In genomic region chr21:31918250-31918775, GRCh38 we compare ENCODE assay signal across 20 cellular contexts. TPM values are rescaled to one million over a fixed set of nuclear protein-coding genes. Genes with fewer than 3 reads are reported as not detected.
DNase-seq lines count a peak whose midpoint lies in the region; TF ChIP-seq lines count a peak whose summit lies in the region.
"Had no signal": no experiment of that assay in that cellular context is flagged by ENCODE, and none has a peak within 500 bp of the region (broad histone marks: within the 10 kb centered on the region; RNA-seq: fewer than 3 reads in every experiment).

No MANE protein-coding gene starts in this region.

- H3K4me1 Mint-ChIP-seq in glutamatergic neuron (ENCODE audit: low read depth, unreplicated experiment) (no peaks in the 10 kb centered on the region), progenitor cell of endocrine pancreas (ENCODE audit: low read depth) (peaks cover 33% of the 10 kb centered on the region)
- H3K4me1 Mint-ChIP-seq in activated T-helper 1 cell treated with anti-CD3 and anti-CD28 coated beads, Interleukin-12 subunit alpha, Interleukin-12 subunit beta, Interleukin-2, Interleukin-4 antibody, amounts not matched to agents 30 ng/mL and 10 ng/mL and 1 ng/mL, durations not matched to agents 14 hours and 24 hours and 36 hours (ENCODE audit: low read depth): no peaks in the 10 kb centered on the region

- H3K4me3 ChIP-seq in GM12875 (ENCODE audit: low read depth, low read length): no peak overlapping the region
- H3K4me3 ChIP-seq in WERI-Rb-1 (ENCODE audit: low read depth, low read length): no peak overlapping the region
- no peak overlapping the region for H3K4me3 ChIP-seq in left ventricle myocardium inferior

- no peak overlapping the region for H3K4me3 Mint-ChIP-seq in glutamatergic neuron (ENCODE audit: unreplicated experiment)
- H3K4me3 Mint-ChIP-seq in progenitor cell of endocrine pancreas (ENCODE audit: low read depth): no peak overlapping the region
- no peak overlapping the region for H3K4me3 Mint-ChIP-seq in activated T-helper 1 cell treated with anti-CD3 and anti-CD28 coated beads, Interleukin-12 subunit alpha, Interleukin-12 subunit beta, Interleukin-2, Interleukin-4 antibody, amounts not matched to agents 30 ng/mL and 10 ng/mL and 1 ng/mL, durations not matched to agents 14 hours and 24 hours and 36 hours
- H3K4me3 Mint-ChIP-seq: CD8-positive, alpha-beta T cell had no signal

- TF ChIP-seq CTCF in GM12875 (IDR thresholded peaks at IDR 0.05; ENCODE audit: borderline replicate concordance, insufficient read depth, low read depth, low read length) (0 out of 2 replicates have a peak, but pooled peaks have one; percentile 12), WERI-Rb-1 (IDR thresholded peaks at IDR 0.05; ENCODE audit: low read depth, low read length) (peak; percentile 36), glutamatergic neuron (IDR thresholded peaks at IDR 0.05; ENCODE audit: partially characterized antibody, unreplicated experiment) (peak; percentile 12), progenitor cell of endocrine pancreas (IDR thresholded peaks at IDR 0.05; ENCODE audit: unreplicated experiment) (peak; percentile 13), left ventricle myocardium inferior (IDR thresholded peaks at IDR 0.05; ENCODE audit: borderline replicate concordance) (no peak)

- H3K36me3 Mint-ChIP-seq in glutamatergic neuron (ENCODE audit: unreplicated experiment): peaks cover 4% of the 10 kb centered on the region
- peaks cover 19% of the 10 kb centered on the region for H3K36me3 Mint-ChIP-seq in progenitor cell of endocrine pancreas (ENCODE audit: insufficient read depth)
- no peaks in the 10 kb centered on the region for H3K36me3 Mint-ChIP-seq in activated T-helper 1 cell treated with anti-CD3 and anti-CD28 coated beads, Interleukin-12 subunit alpha, Interleukin-12 subunit beta, Interleukin-2, Interleukin-4 antibody, amounts not matched to agents 30 ng/mL and 10 ng/mL and 1 ng/mL, durations not matched to agents 14 hours and 24 hours and 36 hours (ENCODE audit: low read depth)
- H3K36me3 Mint-ChIP-seq: CD8-positive, alpha-beta T cell had no signal

- H3K27ac ChIP-seq in WERI-Rb-1 (no peak overlapping the region), left ventricle myocardium inferior (replicated peaks) (no peak overlapping the region)
- H3K27ac ChIP-seq: HL-60, KMS-11 had no signal

- H3K27me3 ChIP-seq in WERI-Rb-1 (ENCODE audit: insufficient read depth, low read depth, severe bottlenecking): no peaks in the 10 kb centered on the region
- H3K27me3 ChIP-seq in left ventricle myocardium inferior (ENCODE audit: low read depth): peaks cover 9% of the 10 kb centered on the region

- H3K4me1 ChIP-seq in left ventricle myocardium inferior: no peaks in the 10 kb centered on the region

- H3K36me3 ChIP-seq in WERI-Rb-1 (peaks cover 4% of the 10 kb centered on the region; the same call in 1 of the 2 replicates), left ventricle myocardium inferior (no peaks in the 10 kb centered on the region)

- intact Hi-C loops in left ventricle myocardium inferior (cut with micrococcal nuclease): no loop called here
- intact Hi-C loops in activated T-helper 1 cell treated with anti-CD3 and anti-CD28 coated beads, Interleukin-12 subunit alpha, Interleukin-12 subunit beta, Interleukin-2, Interleukin-4 antibody, amounts not matched to agents 30 ng/mL and 10 ng/mL and 1 ng/mL, durations not matched to agents 14 hours and 24 hours and 36 hours (cut with micrococcal nuclease): no loop called here

- H3K9me3 Mint-ChIP-seq in glutamatergic neuron (ENCODE audit: unreplicated experiment) (peaks cover 6% of the 10 kb centered on the region), progenitor cell of endocrine pancreas (ENCODE audit: low read depth) (peaks cover 7% of the 10 kb centered on the region)
- H3K9me3 Mint-ChIP-seq in activated T-helper 1 cell treated with anti-CD3 and anti-CD28 coated beads, Interleukin-12 subunit alpha, Interleukin-12 subunit beta, Interleukin-2, Interleukin-4 antibody, amounts not matched to agents 30 ng/mL and 10 ng/mL and 1 ng/mL, durations not matched to agents 14 hours and 24 hours and 36 hours: no peaks in the 10 kb centered on the region
- H3K9me3 Mint-ChIP-seq: CD8-positive, alpha-beta T cell had no signal

- H3K27ac Mint-ChIP-seq in glutamatergic neuron (ENCODE audit: unreplicated experiment): no peak overlapping the region
- H3K27ac Mint-ChIP-seq in progenitor cell of endocrine pancreas: no peak overlapping the region
- H3K27ac Mint-ChIP-seq in activated T-helper 1 cell treated with anti-CD3 and anti-CD28 coated beads, Interleukin-12 subunit alpha, Interleukin-12 subunit beta, Interleukin-2, Interleukin-4 antibody, amounts not matched to agents 30 ng/mL and 10 ng/mL and 1 ng/mL, durations not matched to agents 14 hours and 24 hours and 36 hours: no peak overlapping the region
- H3K27ac Mint-ChIP-seq: CD8-positive, alpha-beta T cell had no signal

- H3K9me3 ChIP-seq in WERI-Rb-1 (ENCODE audit: severe bottlenecking) (no peaks in the 10 kb centered on the region), left ventricle myocardium inferior (replicated peaks) (peaks cover 5% of the 10 kb centered on the region)

- DNase-seq in WERI-Rb-1 (no peak), glutamatergic neuron (no peak), progenitor cell of endocrine pancreas (ENCODE audit: low spot score, unreplicated experiment) (no peak), left ventricle myocardium inferior (no peak), NCI-H510A (lab: John Stamatoyannopoulos, UW) (no peak)
- DNase-seq in activated T-helper 1 cell treated with anti-CD3 and anti-CD28 coated beads, Interleukin-12 subunit alpha, Interleukin-12 subunit beta, Interleukin-2, Interleukin-4 antibody, amounts not matched to agents 30 ng/mL and 10 ng/mL and 1 ng/mL, durations not matched to agents 14 hours and 24 hours and 36 hours (ENCODE audit: low spot score): no peak
- DNase-seq: ACHN; C1 segment of cervical spinal cord; CD8-positive, alpha-beta T cell; DND-41; NCI-H1092 treated with DMSO at 0.1 percent for 48 hours; NCI-H2029 treated with DMSO at 0.1 percent for 48 hours; NCI-H2171; NCI-H526 treated with DMSO at 0.1 percent for 48 hours; OCI-M1; SW 1271 had no signal

- H3K27me3 Mint-ChIP-seq in glutamatergic neuron (ENCODE audit: unreplicated experiment): peaks cover 2% of the 10 kb centered on the region
- no peaks in the 10 kb centered on the region for H3K27me3 Mint-ChIP-seq in progenitor cell of endocrine pancreas
- peaks cover under 1% of the 10 kb centered on the region for H3K27me3 Mint-ChIP-seq in activated T-helper 1 cell treated with anti-CD3 and anti-CD28 coated beads, Interleukin-12 subunit alpha, Interleukin-12 subunit beta, Interleukin-2, Interleukin-4 antibody, amounts not matched to agents 30 ng/mL and 10 ng/mL and 1 ng/mL, durations not matched to agents 14 hours and 24 hours and 36 hours (ENCODE audit: insufficient read depth)

RNA-seq across cellular contexts. Expression of gene HUNK, which starts 45.5 kb away (rescaled TPM):
- total RNA-seq in glutamatergic neuron (ENCODE audit: unreplicated experiment) (12.2 TPM), progenitor cell of endocrine pancreas (39.5 and 41.9 TPM in 2 replicates), left ventricle myocardium inferior (0.44 TPM)
- 0.29 TPM in 1 of 2 replicates, not detected in the other for total RNA-seq in activated T-helper 1 cell treated with anti-CD3 and anti-CD28 coated beads, Interleukin-12 subunit alpha, Interleukin-12 subunit beta, Interleukin-2, Interleukin-4 antibody, amounts not matched to agents 30 ng/mL and 10 ng/mL and 1 ng/mL, durations not matched to agents 14 hours and 24 hours and 36 hours
- total RNA-seq: CD8-positive, alpha-beta T cell; HT-29 had no signal
